Comparison of ENCODE assay signal across 8 cellular contexts in genomic region chr7:52369922-52370321, GRCh38.
"Had no signal": no experiment of that assay in that cellular context is flagged by ENCODE, and none has a peak within 500 bp of the region (broad histone marks: within the 10 kb centered on the region; RNA-seq: fewer than 3 reads in every experiment).

No MANE protein-coding gene starts in this region.

- H3K36me3 ChIP-seq: HAP-1 had no signal

- H2AFZ ChIP-seq: GM23338 had no signal

- H3K4me2 ChIP-seq: GM23338 had no signal

- FAIRE-seq: HTR-8/SVneo had no signal

- H3K4me3 ChIP-seq: GM23338, HAP-1 had no signal

- H3K9me3 Mint-ChIP-seq: GM23338 had no signal

- H3K9me3 ChIP-seq: HAP-1 had no signal

- H3K27ac Mint-ChIP-seq: GM23338, HFFc6, IgD-negative memory B cell had no signal

- DNase-seq: H7, HFFc6, KG1 had no signal

- H3K4me3 Mint-ChIP-seq: GM23338, HFFc6, IgD-negative memory B cell had no signal

- H3K36me3 Mint-ChIP-seq: IgD-negative memory B cell had no signal

- H3K4me1 ChIP-seq: HAP-1 had no signal

- H3K27me3 Mint-ChIP-seq: IgD-negative memory B cell had no signal

- H3K4me1 Mint-ChIP-seq: GM23338, IgD-negative memory B cell had no signal

- ATAC-seq: GM23338, HCT116 had no signal
